In the genomic region with DNA sequence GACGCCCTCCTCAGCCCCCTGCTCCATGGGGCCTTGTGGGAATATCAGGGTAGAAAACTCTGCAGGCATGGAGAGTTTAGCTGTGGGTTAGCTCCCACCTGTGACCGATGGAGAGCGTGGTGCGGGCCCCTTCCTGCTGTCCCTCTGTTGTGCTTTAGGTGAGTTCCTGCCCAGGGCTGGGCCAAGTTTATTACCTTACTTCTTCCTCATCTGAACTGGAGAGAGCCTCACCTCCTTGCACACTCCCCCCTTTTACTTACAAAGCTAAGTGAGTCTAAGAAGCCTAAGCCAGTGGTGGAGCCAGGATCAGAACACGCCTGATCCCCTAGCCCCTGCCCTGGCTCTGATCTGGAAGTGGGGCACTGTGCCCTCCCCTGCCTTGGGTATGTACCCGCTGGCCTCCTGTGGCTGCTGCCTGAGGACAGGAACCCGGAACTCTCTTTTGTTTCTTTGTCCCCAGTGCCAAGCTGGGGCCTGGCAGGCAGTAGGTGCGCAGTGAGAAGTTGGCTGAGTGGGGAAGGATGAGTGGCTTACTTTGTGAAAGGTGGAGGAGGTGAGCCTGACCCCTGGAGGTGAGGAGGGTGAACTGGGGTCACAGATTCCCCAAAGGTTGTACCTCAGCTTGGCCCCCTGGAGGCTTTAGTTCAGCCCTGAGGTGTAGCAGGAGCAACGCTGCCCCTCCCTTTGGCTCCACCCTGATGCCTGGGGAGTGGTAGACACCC, we compare ENCODE assay signal across 12 cellular contexts. TPM values are rescaled to one million over a fixed set of nuclear protein-coding genes. Genes with fewer than 3 reads are reported as not detected.
DNase-seq lines count a peak whose midpoint lies in the region; ATAC-seq, FAIRE-seq and TF ChIP-seq lines count a peak whose summit lies in the region.
"Had no signal": no experiment of that assay in that cellular context is flagged by ENCODE, and none has a peak within 500 bp of the region (broad histone marks: within the 10 kb centered on the region; RNA-seq: fewer than 3 reads in every experiment).

No MANE protein-coding gene starts in this region.

- ATAC-seq in DND-41 (ENCODE audit: insufficient read depth, low read depth) (no peak), HG03565 (IDR thresholded peaks at IDR 0.05; ENCODE audit: unreplicated experiment) (no peak)
- ATAC-seq: activated T-helper 17 cell treated with anti-CD3 and anti-CD28 coated beads, Interleukin-2, amount 50 U/mL, for 72 hours had no signal

- no peak overlapping the region for H3K4me2 ChIP-seq in DND-41 (ENCODE audit: insufficient read depth, low read length)

- H4K20me1 ChIP-seq in DND-41 (ENCODE audit: insufficient read depth, low read length): no peaks in the 10 kb centered on the region

- DNase-seq in DND-41 (no peak), bronchial epithelial cell (ENCODE audit: low read depth) (no peak), epidermal melanocyte (ENCODE audit: insufficient read length, low spot score) (no peak)
- no peak for DNase-seq in stimulated activated CD4-positive, alpha-beta T cell treated with anti-CD3 and anti-CD28 coated beads, Interleukin-4, amount 100 ng/mL, for 4 hours
- no peak for DNase-seq in activated CD4-positive, CD25-positive, alpha-beta regulatory T cell treated with anti-CD3 and anti-CD28 coated beads, Interleukin-2, amount 50 U/mL, for 72 hours
- DNase-seq: NCI-H1694 treated with DMSO at 0.1 percent for 48 hours; stimulated activated CD4-positive, alpha-beta T cell treated with anti-CD3 and anti-CD28 coated beads, Interleukin-2, amount 100 ng/mL, for 24 hours; T-helper 2 cell had no signal

- H3K36me3 ChIP-seq in DND-41 (ENCODE audit: insufficient read depth, low read length) (no peaks in the 10 kb centered on the region), HEK293 (ENCODE audit: control insufficient read depth in 2 of 2, insufficient read depth in 1 of 2, low read length in 2 of 2) (no peaks in the 10 kb centered on the region), bronchial epithelial cell (ENCODE audit: control insufficient read depth, insufficient read depth, low read length) (no peaks in the 10 kb centered on the region), muscle layer of duodenum (ENCODE audit: control insufficient read depth in 1 of 2, insufficient read depth in 2 of 2, low read length in 2 of 2) (no peaks in the 10 kb centered on the region)

- TF ChIP-seq CTCF in DND-41 (IDR thresholded peaks at IDR 0.05; ENCODE audit: borderline replicate concordance, extremely low read depth, low read length, poor library complexity, severe bottlenecking): peak; percentile 46
- TF ChIP-seq CTCF in HEK293 (tag by site-specific recombination; IDR thresholded peaks at IDR 0.05): peak; percentile 68
- peak; percentile 35 for TF ChIP-seq CTCF in bronchial epithelial cell (IDR thresholded peaks at IDR 0.05; ENCODE audit: insufficient read depth, low read length, severe bottlenecking)

- peak; percentile 50 for FAIRE-seq in bronchial epithelial cell (lab: Jason Lieb, UNC)

- H3K4me3 ChIP-seq in DND-41 (ENCODE audit: low read depth in 1 of 2, low read length in 2 of 2) (no peak overlapping the region), HEK293 (ENCODE audit: low read depth, low read length) (no peak overlapping the region), bronchial epithelial cell (ENCODE audit: low read depth, low read length) (no peak overlapping the region), muscle layer of duodenum (ENCODE audit: low read depth in 1 of 2, low read length in 2 of 2) (no peak overlapping the region)

- no peaks in the 10 kb centered on the region for H3K4me1 ChIP-seq in DND-41 (ENCODE audit: insufficient read depth, low read length)
- no peaks in the 10 kb centered on the region for H3K4me1 ChIP-seq in HEK293 (ENCODE audit: control insufficient read depth, insufficient read depth, low read length)
- H3K4me1 ChIP-seq in muscle layer of duodenum (ENCODE audit: control insufficient read depth in 1 of 2, insufficient read depth in 2 of 2, low read length in 2 of 2): peaks cover 39 to 74% of the 10 kb centered on the region in 2 donors

- H3K27ac ChIP-seq in DND-41 (ENCODE audit: low read length) (no peak overlapping the region), HEK293 (ENCODE audit: extremely low read depth, low read depth, low read length) (no peak overlapping the region), muscle layer of duodenum (ENCODE audit: low read length) (peak overlapping the region; percentile 23)

- H3K9me3 ChIP-seq in DND-41 (ENCODE audit: insufficient read depth, low read length, severe bottlenecking): no peaks in the 10 kb centered on the region
- H3K9me3 ChIP-seq in HEK293 (ENCODE audit: control insufficient read depth, insufficient read depth, low read depth, low read length): no peaks in the 10 kb centered on the region
- no peaks in the 10 kb centered on the region for H3K9me3 ChIP-seq in muscle layer of duodenum (ENCODE audit: control insufficient read depth in 1 of 2, low read length in 2 of 2)

- no peak overlapping the region for H3K9ac ChIP-seq in DND-41 (ENCODE audit: low read depth, low read length)

- no peaks in the 10 kb centered on the region for H3K79me2 ChIP-seq in DND-41 (ENCODE audit: insufficient read depth, low read length)

- POLR2A ChIA-PET in HEK293 (lab: Yijun Ruan, JAX): no interaction called here

- CTCF ChIA-PET in HEK293 (lab: Yijun Ruan, JAX): interaction anchor here (0.5 to 4.5 kb wide), 8 partner anchors 10 to 70 kb away, joined by 3 to 25 read pairs (median 4); no protein-coding TSS in a partner anchor

- no peaks in the 10 kb centered on the region for H3K27me3 ChIP-seq in DND-41 (ENCODE audit: insufficient read depth, low read length, poor library complexity)
- H3K27me3 ChIP-seq in bronchial epithelial cell (ENCODE audit: control insufficient read depth, insufficient read depth, low read length): no peaks in the 10 kb centered on the region
- H3K27me3 ChIP-seq in muscle layer of duodenum (ENCODE audit: low read depth, low read length): no peaks in the 10 kb centered on the region

- H2AFZ ChIP-seq in DND-41 (ENCODE audit: low read depth, low read length): no peak overlapping the region

TF ChIP-seq in HEK293, 187 proteins besides CTCF, POLR2A, EP300 and RAD21:
- no peak for TF ChIP-seq KLF1 (tag by site-specific recombination; IDR thresholded peaks at IDR 0.05)
- no peak for TF ChIP-seq PRDM1 (tag by site-specific recombination; IDR thresholded peaks at IDR 0.05)

RNA-seq across cellular contexts. Expression of gene ARHGEF10L, which starts 32.9 kb away (rescaled TPM):
- total RNA-seq in bronchial epithelial cell: 6.3 and 14.8 TPM in 2 replicates
- total RNA-seq: activated T-helper 17 cell treated with anti-CD3 and anti-CD28 coated beads, Interleukin-2, amount 50 U/mL, for 72 hours had no signal
